In genomic region chr12:57426948-57427347, GRCh38 we compare ENCODE assay signal across 5 cellular contexts. TPM values are rescaled to one million over a fixed set of nuclear protein-coding genes. Genes with fewer than 3 reads are reported as not detected.
"Had no signal": no experiment of that assay in that cellular context is flagged by ENCODE, and none has a peak within 500 bp of the region (broad histone marks: within the 10 kb centered on the region; RNA-seq: fewer than 3 reads in every experiment).

No MANE protein-coding gene starts in this region.

RNA-seq across cellular contexts. Expression of gene INHBC, which starts 7.6 kb away (rescaled TPM):
- total RNA-seq: HT-29, LHCN-M2, MCF 10A, PC-3, SK-MEL-5 had no signal

RNA-seq across cellular contexts. Expression of gene INHBE, which starts 28.2 kb away (rescaled TPM):
- total RNA-seq: PC-3 had no signal

RNA-seq across cellular contexts. Expression of gene GLI1, which starts 32.6 kb away (rescaled TPM):
- total RNA-seq: MCF 10A had no signal

RNA-seq across cellular contexts. Expression of gene ARHGAP9, which starts 52.7 kb away (rescaled TPM):
- total RNA-seq: PC-3, SK-MEL-5 had no signal
